ENCODE assay signal across 2 cellular contexts in the genomic region with DNA sequence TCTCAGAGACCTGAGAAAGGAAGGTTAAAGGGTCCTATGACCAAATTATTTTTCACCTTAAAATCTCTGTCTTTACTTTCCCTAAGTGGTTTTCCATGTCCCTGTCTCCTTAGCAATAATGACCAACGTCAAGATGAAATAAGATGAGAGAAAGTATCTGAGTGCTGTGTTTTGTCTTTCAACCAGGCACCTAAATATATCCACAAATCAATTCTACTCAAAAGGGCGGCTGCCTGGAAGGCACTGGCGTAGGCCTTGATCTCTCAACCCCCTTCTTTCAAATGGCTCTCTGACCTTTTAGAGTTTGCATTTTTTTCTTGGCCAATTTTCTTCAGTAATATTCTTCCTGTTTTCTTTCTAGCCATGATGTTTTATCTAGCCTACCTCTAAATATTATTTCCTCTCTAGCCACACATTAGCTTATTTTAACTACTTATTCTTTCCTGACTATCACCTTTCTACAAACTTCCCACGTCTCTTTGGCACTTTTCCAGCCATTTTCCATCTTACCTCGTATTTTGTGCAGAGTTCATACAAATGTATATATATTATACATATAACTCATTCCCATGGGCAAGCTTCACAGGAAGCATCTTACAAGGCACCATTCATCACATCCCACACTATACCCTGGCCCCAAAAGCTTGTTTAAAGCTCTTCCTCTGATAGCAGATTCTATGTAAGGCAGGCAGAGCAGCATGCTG.
TF ChIP-seq lines count a peak whose summit lies in the region.

No MANE protein-coding gene starts in this region.

TF ChIP-seq in IMR-90, 13 proteins besides CTCF, POLR2A, EP300 and RAD21:
- TF ChIP-seq BHLHE40 (IDR thresholded peaks at IDR 0.05; ENCODE audit: low read depth, low read length) (no peak), MAFK (IDR thresholded peaks at IDR 0.05; ENCODE audit: low read depth, low read length) (no peak)

TF ChIP-seq in K562, 482 proteins besides CTCF, POLR2A, EP300 and RAD21:
- peak; percentile 63 for TF ChIP-seq NFIC (IDR thresholded peaks at IDR 0.05)
- TF ChIP-seq SNAPC5 (CRISPR knock-in tag; IDR thresholded peaks at IDR 0.05): no peak
